Comparison of ENCODE assay signal across 10 cellular contexts in the genomic region with DNA sequence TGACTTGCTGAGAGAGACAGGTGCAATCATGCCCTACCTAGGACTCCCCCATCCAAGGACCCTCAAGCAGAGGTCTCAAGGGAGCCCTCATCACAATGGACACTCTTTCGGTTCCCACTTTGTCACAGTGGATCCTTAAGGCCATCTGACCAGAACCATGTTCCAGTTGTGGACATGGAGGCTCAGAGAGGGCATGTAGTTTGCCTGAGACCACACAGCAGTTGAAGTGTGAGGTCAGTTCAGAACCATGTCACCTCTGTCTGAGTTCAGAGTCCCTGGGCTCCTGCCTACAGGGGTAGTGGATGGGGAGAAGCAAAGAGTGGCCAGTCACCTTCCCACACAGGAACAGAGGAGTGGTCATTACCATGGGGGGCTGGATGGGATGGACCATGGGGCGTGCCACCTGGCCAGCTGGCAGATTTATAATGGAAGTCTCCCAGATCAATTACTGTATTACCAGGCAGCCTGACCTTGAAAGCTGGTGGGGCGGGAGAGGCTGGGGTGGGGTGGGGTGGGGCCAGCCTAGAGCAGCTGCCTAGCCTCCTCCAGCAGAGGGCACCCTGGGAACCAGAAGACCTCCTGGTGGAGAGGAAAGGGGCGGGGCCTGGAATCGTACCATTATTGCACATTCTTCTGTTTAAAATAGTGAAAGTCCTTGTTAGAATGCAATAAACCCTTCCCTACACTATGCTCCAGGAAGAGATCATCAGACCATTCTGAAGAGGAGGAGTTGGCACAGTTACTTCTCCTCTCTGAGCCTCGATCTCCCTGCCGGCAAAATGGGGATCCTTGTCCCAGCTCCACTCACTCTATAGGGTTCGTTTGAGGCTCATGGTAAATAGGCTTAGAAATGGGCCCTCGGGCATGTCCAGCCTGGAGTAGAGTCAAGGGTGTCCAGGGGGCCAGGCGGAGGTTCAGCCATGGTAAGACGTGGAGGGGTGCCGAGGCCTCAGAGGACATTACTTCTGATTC. TPM values are rescaled to one million over a fixed set of nuclear protein-coding genes. Genes with fewer than 3 reads are reported as not detected.
DNase-seq lines count a peak whose midpoint lies in the region; ATAC-seq, FAIRE-seq and TF ChIP-seq lines count a peak whose summit lies in the region.
"Had no signal": no experiment of that assay in that cellular context is flagged by ENCODE, and none has a peak within 500 bp of the region (broad histone marks: within the 10 kb centered on the region; RNA-seq: fewer than 3 reads in every experiment).

No MANE protein-coding gene starts in this region.

- H3K4me1 Mint-ChIP-seq in T-helper 17 cell: peaks cover 2% of the 10 kb centered on the region

- H3K4me2 ChIP-seq in GM12878 (ENCODE audit: control insufficient read depth, insufficient read depth): no peak overlapping the region

- intact Hi-C loops in GM12878 (cut with micrococcal nuclease; ENCODE audit: unreplicated experiment): loop anchor here (1.0 kb wide), 1 partner anchor 162 kb away; no protein-coding TSS in a partner anchor
- intact Hi-C loops in right lobe of liver (cut with DNase I): no loop called here

- no peak overlapping the region for H2AFZ ChIP-seq in GM12878 (ENCODE audit: control insufficient read depth, low read depth, low read length)

- RAD21 ChIA-PET in GM12878 (lab: Charles Lee; ENCODE audit: unreplicated experiment): interaction anchor here (0.9 to 1.3 kb wide), 2 partner anchors 24 to 125 kb away, joined by 3 to 5 read pairs; no protein-coding TSS in a partner anchor

- SMC1A ChIA-PET in GM12878 (lab: Charles Lee; ENCODE audit: uncharacterized antibody, unreplicated experiment): no interaction called here

- H3K4me3 Mint-ChIP-seq in T-helper 17 cell: no peak overlapping the region
- H3K4me3 Mint-ChIP-seq: T-helper 1 cell treated with Interleukin-12 subunit alpha and Interleukin-12 subunit beta and Interleukin-4 antibody, amounts not matched to agents 30 μg/mL and 1 μg/mL, for 36 hours had no signal

- H3K9me3 ChIP-seq in GM12878 (replicated peaks; ENCODE audit: control insufficient read depth, insufficient read depth, low read length): no peaks in the 10 kb centered on the region
- H3K9me3 ChIP-seq in right lobe of liver: no peaks in the 10 kb centered on the region
- no peaks in the 10 kb centered on the region for H3K9me3 ChIP-seq in T-helper 17 cell (ENCODE audit: control insufficient read depth, low read length, poor library complexity, severe bottlenecking)

- H3K27me3 Mint-ChIP-seq in T-helper 17 cell: peaks cover 54% of the 10 kb centered on the region

- H3K4me1 ChIP-seq in GM12878 (ENCODE audit: control insufficient read depth, insufficient read depth, low read length) (no peaks in the 10 kb centered on the region), right lobe of liver (no peaks in the 10 kb centered on the region)

- in situ Hi-C loops in GM12878 (cut with MboI): loop anchor here (5.0 kb wide), 1 partner anchor 48 kb away; no protein-coding TSS in a partner anchor

- TF ChIP-seq POLR2A in GM12878 (IDR thresholded peaks at IDR 0.05; ENCODE audit: low read depth, low read length) (no peak), right lobe of liver (IDR thresholded peaks at IDR 0.05) (no peak)

- no peak overlapping the region for H3K9ac ChIP-seq in GM12878 (ENCODE audit: control insufficient read depth, insufficient read depth, low read length)

- H3K4me3 ChIP-seq in GM12878 (no peak overlapping the region), right lobe of liver (no peak overlapping the region)

- peak; percentile 32 to 59 (median 50); a peak in 4 of 6 replicates for TF ChIP-seq CTCF in GM12878 (IDR thresholded peaks at IDR 0.05 in 2 of 3, conservative IDR thresholded peaks at IDR 0.05 in 1 of 3; ENCODE audit: control insufficient read depth in 2 of 3, extremely low read depth in 1 of 3, insufficient read depth in 1 of 3, low read depth in 3 of 3, low read length in 3 of 3)
- peak in 3 of 4 donors; percentile 30 to 51 (median 43) for TF ChIP-seq CTCF in right lobe of liver (IDR thresholded peaks at IDR 0.05)

- FAIRE-seq in GM19239 (lab: Jason Lieb, UNC) (no peak), GM12878 (lab: Jason Lieb, UNC) (no peak)

- CTCF ChIA-PET in GM12878 (lab: Yijun Ruan, JAX): interaction anchor here (1.4 to 2.3 kb wide), 3 partner anchors 27 to 214 kb away, joined by 3 to 12 read pairs (median 7); no protein-coding TSS in a partner anchor

- BruUV-seq in GM12878 (replicated peaks; lab: Mats Ljungman, UMichigan): no TSS peak

- ATAC-seq in GM12878 (peak; percentile 93), right lobe of liver (peak; percentile 27 to 74 (median 56)), HG03565 (IDR thresholded peaks at IDR 0.05; ENCODE audit: unreplicated experiment) (no peak), HG02798 (IDR thresholded peaks at IDR 0.05; ENCODE audit: poor library complexity, unreplicated experiment) (no peak), T-helper 17 cell (no peak)

- H3K27ac Mint-ChIP-seq in T-helper 17 cell: no peak overlapping the region
- H3K27ac Mint-ChIP-seq: T-helper 1 cell treated with Interleukin-12 subunit alpha and Interleukin-12 subunit beta and Interleukin-4 antibody, amounts not matched to agents 30 μg/mL and 1 μg/mL, for 36 hours had no signal

- POLR2A ChIA-PET in GM12878 (lab: Charles Lee): interaction anchor here (0.9 kb wide), 1 partner anchor 11 kb away, joined by 3 read pairs; no protein-coding TSS in a partner anchor

- WGBS in GM12878 (ENCODE audit: insufficient coverage, insufficient replicate concordance, low lambda C conversion rate, missing lambda C conversion rate): 34% methylated on average over 10 of the region's 12 CpGs
- WGBS in right lobe of liver (ENCODE audit: insufficient coverage, low coverage, low lambda C conversion rate, missing lambda C conversion rate): 27% methylated on average over 6 of the region's 12 CpGs

- H3K36me3 Mint-ChIP-seq in T-helper 17 cell (ENCODE audit: low read depth): no peaks in the 10 kb centered on the region

- no peaks in the 10 kb centered on the region for H4K20me1 ChIP-seq in GM12878 (ENCODE audit: control insufficient read depth, insufficient read depth)

- H3K36me3 ChIP-seq in GM12878 (ENCODE audit: control insufficient read depth in 2 of 2, insufficient read depth in 2 of 2, low read length in 1 of 2): no peaks in the 10 kb centered on the region
- no peaks in the 10 kb centered on the region for H3K36me3 ChIP-seq in right lobe of liver

- no peak for TF ChIP-seq EP300 in GM12878 (IDR thresholded peaks at IDR 0.05; ENCODE audit: borderline replicate concordance in 1 of 2, control insufficient read depth in 1 of 2, low read depth in 2 of 2, low read length in 2 of 2)

- peak; percentile 30; the same call in 1 of the 2 replicates for TF ChIP-seq RAD21 in GM12878 (IDR thresholded peaks at IDR 0.05; ENCODE audit: insufficient read depth, low read depth, low read length)

- no peak overlapping the region for H3K27ac ChIP-seq in GM12878 (ENCODE audit: control insufficient read depth, insufficient read depth)
- H3K27ac ChIP-seq in right lobe of liver: no peak overlapping the region

- H3K27me3 ChIP-seq in GM12878 (replicated peaks in 1 of 2; ENCODE audit: control insufficient read depth in 2 of 2, insufficient read depth in 2 of 2, low read length in 1 of 2) (peaks cover 2 to 3% of the 10 kb centered on the region in 2 experiments; a peak in 2 of 4 replicates), right lobe of liver (no peaks in the 10 kb centered on the region)

- no peaks in the 10 kb centered on the region for H3K79me2 ChIP-seq in GM12878 (ENCODE audit: control insufficient read depth, insufficient read depth, low read length)

- DNase-seq in CD1c-positive myeloid dendritic cell (ENCODE audit: extremely low spot score) (peak; percentile 21), GM19239 (ENCODE audit: insufficient read length, low spot score) (peak; percentile 64), NCI-H748 treated with DMSO at 0.1 percent for 48 hours (lab: John Stamatoyannopoulos, UW) (peak; percentile 3), GM12878 (ENCODE audit: low read depth, low spot score) (no peak), right lobe of liver (peak in 1 of 3 donors; percentile 46), T-helper 17 cell (no peak)

RNA-seq across cellular contexts. Expression of a gene that starts 26.9 kb away (rescaled TPM):
- 0.81 and 0.84 TPM in 2 replicates for total RNA-seq in GM12878 (2013; cell fraction: nucleolus; rRNA removed)
- total RNA-seq in GM12878 (2014; rRNA removed) (0.27 TPM in 1 of 2 replicates, not detected in the other), GM12878 (2014; rRNA removed; fragmentation: Illumina TruSeq; extraction: Trizol) (not detected in 2 replicates), GM12878 (2021) (0.64 TPM in 1 of 2 replicates, not detected in the other), right lobe of liver (1 to 10 TPM in 1 of 6 experiments, under 1 TPM in 5; 0.31 to 1.2 (median 0.39) TPM), T-helper 17 cell (not detected)
- 0.16 TPM for polyA plus RNA-seq in GM12878 (2011; ENCODE audit: low read depth)
- polyA plus RNA-seq in GM12878 (2011; rRNA removed) (0.61 and 3.9 TPM in 2 replicates), GM12878 (2014; fragmentation: Illumina TruSeq; extraction: Trizol) (0.15 TPM in 1 of 2 replicates, not detected in the other), GM12878 (2014; fragmentation: Nextera tagmentation; extraction: Ambion mirVana) (not detected), GM12878 (2014; rRNA removed) (0.04 and 0.05 TPM in 2 replicates), GM12878 (2016; fragmentation: Nextera tagmentation; extraction: Ambion mirVana) (under 1 TPM in 1 of 2 experiments, not detected in 1; 0.19 TPM)
- 1.8 and 2.9 TPM in 2 replicates for polyA plus RNA-seq in GM12878 (2011; cell fraction: cytosol; rRNA removed)
- 3.1 and 4.0 TPM in 2 replicates for polyA plus RNA-seq in GM12878 (2011; cell fraction: nucleus; rRNA removed)
- polyA plus RNA-seq in GM12878 (2012): 0.42 and 0.46 TPM in 2 replicates
- 1.7 and 4.4 TPM in 2 replicates for polyA minus RNA-seq in GM12878 (2011; rRNA and poly(A)+ RNA removed)
- 2.0 and 3.1 TPM in 2 replicates for polyA minus RNA-seq in GM12878 (2011; cell fraction: cytosol; rRNA and poly(A)+ RNA removed)
- polyA minus RNA-seq in GM12878 (2011; cell fraction: nucleus; rRNA and poly(A)+ RNA removed): 0.38 and 1.6 TPM in 2 replicates
- total RNA-seq: pulmonary artery endothelial cell had no signal

Comparison
In these comparisons a context has a peak if more than half of its experiments do, and no peak if none do; other contexts are left out.
1. DNase-seq: peak in CD1c-positive myeloid dendritic cell (single experiment), GM19239 (single experiment) and NCI-H748 treated with DMSO at 0.1 percent for 48 hours (single experiment); none in GM12878 (single experiment) and T-helper 17 cell (0 of 3).
2. ATAC-seq: peak in GM12878 (single experiment) and right lobe of liver (4 of 4); none in HG03565 (single experiment), HG02798 (single experiment) and T-helper 17 cell (single experiment).